ENCODE assay signal across 3 cellular contexts in the genomic region with DNA sequence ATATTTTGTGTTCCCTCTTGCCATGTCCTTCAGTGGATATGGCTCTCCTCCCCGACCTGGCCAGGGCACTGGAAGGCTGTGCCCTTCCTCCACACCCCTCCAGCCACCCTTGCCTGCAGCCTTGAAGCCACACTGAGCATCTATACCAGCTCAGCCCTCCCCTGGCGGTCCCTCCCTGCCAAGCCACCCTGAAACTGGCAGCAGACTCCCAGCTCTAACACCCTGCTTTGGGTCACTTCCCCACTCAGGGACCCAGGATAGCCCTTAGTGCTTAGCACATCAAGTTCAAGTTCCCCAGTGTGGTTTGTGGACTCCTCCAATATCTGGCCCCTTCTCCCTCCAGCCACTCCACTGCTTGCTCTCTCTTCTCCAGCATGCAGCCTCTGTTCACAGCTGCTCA.
TF ChIP-seq lines count a peak whose summit lies in the region.

No MANE protein-coding gene starts in this region.

TF ChIP-seq in IMR-90, 13 proteins besides CTCF, POLR2A, EP300 and RAD21:
- TF ChIP-seq, protein P1, sequence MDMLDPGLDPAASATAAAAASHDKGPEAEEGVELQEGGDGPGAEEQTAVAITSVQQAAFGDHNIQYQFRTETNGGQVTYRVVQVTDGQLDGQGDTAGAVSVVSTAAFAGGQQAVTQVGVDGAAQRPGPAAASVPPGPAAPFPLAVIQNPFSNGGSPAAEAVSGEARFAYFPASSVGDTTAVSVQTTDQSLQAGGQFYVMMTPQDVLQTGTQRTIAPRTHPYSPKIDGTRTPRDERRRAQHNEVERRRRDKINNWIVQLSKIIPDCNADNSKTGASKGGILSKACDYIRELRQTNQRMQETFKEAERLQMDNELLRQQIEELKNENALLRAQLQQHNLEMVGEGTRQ (IDR thresholded peaks at IDR 0.05; ENCODE audit: low read depth, low read length), result no peak
- TF ChIP-seq MAFK (IDR thresholded peaks at IDR 0.05; ENCODE audit: low read depth, low read length) (no peak), RCOR1 (IDR thresholded peaks at IDR 0.05; ENCODE audit: insufficient replicate concordance, low read length) (no peak), SMC3 (IDR thresholded peaks at IDR 0.05; ENCODE audit: low read depth, low read length) (no peak), RFX5 (IDR thresholded peaks at IDR 0.05; ENCODE audit: low read depth, low read length) (no peak), MAZ (IDR thresholded peaks at IDR 0.05; ENCODE audit: borderline replicate concordance, low read depth, low read length) (no peak), CEBPB (IDR thresholded peaks at IDR 0.05; ENCODE audit: low read depth, low read length) (no peak), CHD1 (IDR thresholded peaks at IDR 0.05; ENCODE audit: low read depth, low read length) (no peak), BHLHE40 (IDR thresholded peaks at IDR 0.05; ENCODE audit: low read depth, low read length) (no peak), NFE2L2 (IDR thresholded peaks at IDR 0.05; ENCODE audit: low read depth, low read length) (no peak), FOS (IDR thresholded peaks at IDR 0.05; ENCODE audit: low read depth, low read length) (no peak), MXI1 (IDR thresholded peaks at IDR 0.05; ENCODE audit: borderline replicate concordance, low read depth, low read length) (no peak)
- TF ChIP-seq, protein P2, sequence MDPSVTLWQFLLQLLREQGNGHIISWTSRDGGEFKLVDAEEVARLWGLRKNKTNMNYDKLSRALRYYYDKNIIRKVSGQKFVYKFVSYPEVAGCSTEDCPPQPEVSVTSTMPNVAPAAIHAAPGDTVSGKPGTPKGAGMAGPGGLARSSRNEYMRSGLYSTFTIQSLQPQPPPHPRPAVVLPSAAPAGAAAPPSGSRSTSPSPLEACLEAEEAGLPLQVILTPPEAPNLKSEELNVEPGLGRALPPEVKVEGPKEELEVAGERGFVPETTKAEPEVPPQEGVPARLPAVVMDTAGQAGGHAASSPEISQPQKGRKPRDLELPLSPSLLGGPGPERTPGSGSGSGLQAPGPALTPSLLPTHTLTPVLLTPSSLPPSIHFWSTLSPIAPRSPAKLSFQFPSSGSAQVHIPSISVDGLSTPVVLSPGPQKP (IDR thresholded peaks at IDR 0.05; ENCODE audit: borderline replicate concordance, low read depth, low read length), result no peak

TF ChIP-seq in H1, 55 proteins besides CTCF, POLR2A, EP300 and RAD21:
- no peak for TF ChIP-seq SRF (IDR thresholded peaks at IDR 0.05; ENCODE audit: low read depth, low read length)
- no peak for TF ChIP-seq RNF2 (IDR thresholded peaks at IDR 0.05; ENCODE audit: borderline replicate concordance, low read depth, low read length, missing control alignments, poor library complexity, severe bottlenecking)
- TF ChIP-seq SUZ12 (IDR thresholded peaks at IDR 0.05; ENCODE audit: low read length), result no peak
- no peak for TF ChIP-seq HDAC6 (IDR thresholded peaks at IDR 0.05; ENCODE audit: low read depth, low read length)
- no peak for TF ChIP-seq EGR1 (IDR thresholded peaks at IDR 0.05; ENCODE audit: borderline replicate concordance, low read depth, low read length)
- no peak for TF ChIP-seq BRCA1 (IDR thresholded peaks at IDR 0.05; ENCODE audit: low read depth, low read length)
TF ChIP-seq in H1: peak in this region for 0.

TF ChIP-seq in WTC11, 78 proteins besides CTCF, POLR2A, EP300 and RAD21:
- TF ChIP-seq RELA (CRISPR knock-in tag; IDR thresholded peaks at IDR 0.05; ENCODE audit: borderline replicate concordance), result no peak
- TF ChIP-seq ZNF396 (CRISPR knock-in tag; IDR thresholded peaks at IDR 0.05; ENCODE audit: borderline replicate concordance), result no peak
- TF ChIP-seq, protein P3, sequence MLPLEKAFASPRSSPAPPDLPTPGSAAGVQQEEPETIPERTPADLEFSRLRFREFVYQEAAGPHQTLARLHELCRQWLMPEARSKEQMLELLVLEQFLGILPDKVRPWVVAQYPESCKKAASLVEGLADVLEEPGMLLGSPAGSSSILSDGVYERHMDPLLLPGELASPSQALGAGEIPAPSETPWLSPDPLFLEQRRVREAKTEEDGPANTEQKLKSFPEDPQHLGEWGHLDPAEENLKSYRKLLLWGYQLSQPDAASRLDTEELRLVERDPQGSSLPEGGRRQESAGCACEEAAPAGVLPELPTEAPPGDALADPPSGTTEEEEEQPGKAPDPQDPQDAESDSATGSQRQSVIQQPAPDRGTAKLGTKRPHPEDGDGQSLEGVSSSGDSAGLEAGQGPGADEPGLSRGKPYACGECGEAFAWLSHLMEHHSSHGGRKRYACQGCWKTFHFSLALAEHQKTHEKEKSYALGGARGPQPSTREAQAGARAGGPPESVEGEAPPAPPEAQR (CRISPR knock-in tag; IDR thresholded peaks at IDR 0.05), result no peak
- TF ChIP-seq, protein P4, sequence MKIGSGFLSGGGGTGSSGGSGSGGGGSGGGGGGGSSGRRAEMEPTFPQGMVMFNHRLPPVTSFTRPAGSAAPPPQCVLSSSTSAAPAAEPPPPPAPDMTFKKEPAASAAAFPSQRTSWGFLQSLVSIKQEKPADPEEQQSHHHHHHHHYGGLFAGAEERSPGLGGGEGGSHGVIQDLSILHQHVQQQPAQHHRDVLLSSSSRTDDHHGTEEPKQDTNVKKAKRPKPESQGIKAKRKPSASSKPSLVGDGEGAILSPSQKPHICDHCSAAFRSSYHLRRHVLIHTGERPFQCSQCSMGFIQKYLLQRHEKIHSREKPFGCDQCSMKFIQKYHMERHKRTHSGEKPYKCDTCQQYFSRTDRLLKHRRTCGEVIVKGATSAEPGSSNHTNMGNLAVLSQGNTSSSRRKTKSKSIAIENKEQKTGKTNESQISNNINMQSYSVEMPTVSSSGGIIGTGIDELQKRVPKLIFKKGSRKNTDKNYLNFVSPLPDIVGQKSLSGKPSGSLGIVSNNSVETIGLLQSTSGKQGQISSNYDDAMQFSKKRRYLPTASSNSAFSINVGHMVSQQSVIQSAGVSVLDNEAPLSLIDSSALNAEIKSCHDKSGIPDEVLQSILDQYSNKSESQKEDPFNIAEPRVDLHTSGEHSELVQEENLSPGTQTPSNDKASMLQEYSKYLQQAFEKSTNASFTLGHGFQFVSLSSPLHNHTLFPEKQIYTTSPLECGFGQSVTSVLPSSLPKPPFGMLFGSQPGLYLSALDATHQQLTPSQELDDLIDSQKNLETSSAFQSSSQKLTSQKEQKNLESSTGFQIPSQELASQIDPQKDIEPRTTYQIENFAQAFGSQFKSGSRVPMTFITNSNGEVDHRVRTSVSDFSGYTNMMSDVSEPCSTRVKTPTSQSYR (CRISPR knock-in tag; IDR thresholded peaks at IDR 0.05), result no peak
- TF ChIP-seq NR2C2 (CRISPR knock-in tag; IDR thresholded peaks at IDR 0.05), result no peak
- TF ChIP-seq, protein P5, sequence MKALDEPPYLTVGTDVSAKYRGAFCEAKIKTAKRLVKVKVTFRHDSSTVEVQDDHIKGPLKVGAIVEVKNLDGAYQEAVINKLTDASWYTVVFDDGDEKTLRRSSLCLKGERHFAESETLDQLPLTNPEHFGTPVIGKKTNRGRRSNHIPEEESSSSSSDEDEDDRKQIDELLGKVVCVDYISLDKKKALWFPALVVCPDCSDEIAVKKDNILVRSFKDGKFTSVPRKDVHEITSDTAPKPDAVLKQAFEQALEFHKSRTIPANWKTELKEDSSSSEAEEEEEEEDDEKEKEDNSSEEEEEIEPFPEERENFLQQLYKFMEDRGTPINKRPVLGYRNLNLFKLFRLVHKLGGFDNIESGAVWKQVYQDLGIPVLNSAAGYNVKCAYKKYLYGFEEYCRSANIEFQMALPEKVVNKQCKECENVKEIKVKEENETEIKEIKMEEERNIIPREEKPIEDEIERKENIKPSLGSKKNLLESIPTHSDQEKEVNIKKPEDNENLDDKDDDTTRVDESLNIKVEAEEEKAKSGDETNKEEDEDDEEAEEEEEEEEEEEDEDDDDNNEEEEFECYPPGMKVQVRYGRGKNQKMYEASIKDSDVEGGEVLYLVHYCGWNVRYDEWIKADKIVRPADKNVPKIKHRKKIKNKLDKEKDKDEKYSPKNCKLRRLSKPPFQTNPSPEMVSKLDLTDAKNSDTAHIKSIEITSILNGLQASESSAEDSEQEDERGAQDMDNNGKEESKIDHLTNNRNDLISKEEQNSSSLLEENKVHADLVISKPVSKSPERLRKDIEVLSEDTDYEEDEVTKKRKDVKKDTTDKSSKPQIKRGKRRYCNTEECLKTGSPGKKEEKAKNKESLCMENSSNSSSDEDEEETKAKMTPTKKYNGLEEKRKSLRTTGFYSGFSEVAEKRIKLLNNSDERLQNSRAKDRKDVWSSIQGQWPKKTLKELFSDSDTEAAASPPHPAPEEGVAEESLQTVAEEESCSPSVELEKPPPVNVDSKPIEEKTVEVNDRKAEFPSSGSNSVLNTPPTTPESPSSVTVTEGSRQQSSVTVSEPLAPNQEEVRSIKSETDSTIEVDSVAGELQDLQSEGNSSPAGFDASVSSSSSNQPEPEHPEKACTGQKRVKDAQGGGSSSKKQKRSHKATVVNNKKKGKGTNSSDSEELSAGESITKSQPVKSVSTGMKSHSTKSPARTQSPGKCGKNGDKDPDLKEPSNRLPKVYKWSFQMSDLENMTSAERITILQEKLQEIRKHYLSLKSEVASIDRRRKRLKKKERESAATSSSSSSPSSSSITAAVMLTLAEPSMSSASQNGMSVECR (CRISPR knock-in tag; IDR thresholded peaks at IDR 0.05; ENCODE audit: borderline replicate concordance), result no peak
- no peak for TF ChIP-seq IRF2 (CRISPR knock-in tag; IDR thresholded peaks at IDR 0.05; ENCODE audit: borderline replicate concordance, low read depth)
- TF ChIP-seq ZNF423 (CRISPR knock-in tag; IDR thresholded peaks at IDR 0.05), result no peak
- TF ChIP-seq, protein P6, sequence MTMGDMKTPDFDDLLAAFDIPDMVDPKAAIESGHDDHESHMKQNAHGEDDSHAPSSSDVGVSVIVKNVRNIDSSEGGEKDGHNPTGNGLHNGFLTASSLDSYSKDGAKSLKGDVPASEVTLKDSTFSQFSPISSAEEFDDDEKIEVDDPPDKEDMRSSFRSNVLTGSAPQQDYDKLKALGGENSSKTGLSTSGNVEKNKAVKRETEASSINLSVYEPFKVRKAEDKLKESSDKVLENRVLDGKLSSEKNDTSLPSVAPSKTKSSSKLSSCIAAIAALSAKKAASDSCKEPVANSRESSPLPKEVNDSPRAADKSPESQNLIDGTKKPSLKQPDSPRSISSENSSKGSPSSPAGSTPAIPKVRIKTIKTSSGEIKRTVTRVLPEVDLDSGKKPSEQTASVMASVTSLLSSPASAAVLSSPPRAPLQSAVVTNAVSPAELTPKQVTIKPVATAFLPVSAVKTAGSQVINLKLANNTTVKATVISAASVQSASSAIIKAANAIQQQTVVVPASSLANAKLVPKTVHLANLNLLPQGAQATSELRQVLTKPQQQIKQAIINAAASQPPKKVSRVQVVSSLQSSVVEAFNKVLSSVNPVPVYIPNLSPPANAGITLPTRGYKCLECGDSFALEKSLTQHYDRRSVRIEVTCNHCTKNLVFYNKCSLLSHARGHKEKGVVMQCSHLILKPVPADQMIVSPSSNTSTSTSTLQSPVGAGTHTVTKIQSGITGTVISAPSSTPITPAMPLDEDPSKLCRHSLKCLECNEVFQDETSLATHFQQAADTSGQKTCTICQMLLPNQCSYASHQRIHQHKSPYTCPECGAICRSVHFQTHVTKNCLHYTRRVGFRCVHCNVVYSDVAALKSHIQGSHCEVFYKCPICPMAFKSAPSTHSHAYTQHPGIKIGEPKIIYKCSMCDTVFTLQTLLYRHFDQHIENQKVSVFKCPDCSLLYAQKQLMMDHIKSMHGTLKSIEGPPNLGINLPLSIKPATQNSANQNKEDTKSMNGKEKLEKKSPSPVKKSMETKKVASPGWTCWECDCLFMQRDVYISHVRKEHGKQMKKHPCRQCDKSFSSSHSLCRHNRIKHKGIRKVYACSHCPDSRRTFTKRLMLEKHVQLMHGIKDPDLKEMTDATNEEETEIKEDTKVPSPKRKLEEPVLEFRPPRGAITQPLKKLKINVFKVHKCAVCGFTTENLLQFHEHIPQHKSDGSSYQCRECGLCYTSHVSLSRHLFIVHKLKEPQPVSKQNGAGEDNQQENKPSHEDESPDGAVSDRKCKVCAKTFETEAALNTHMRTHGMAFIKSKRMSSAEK (CRISPR knock-in tag; IDR thresholded peaks at IDR 0.05; ENCODE audit: borderline replicate concordance), result no peak
